Comparison of ENCODE assay signal across 2 cellular contexts in genomic region chr5:104102-104501, GRCh38. TPM values are rescaled to one million over a fixed set of nuclear protein-coding genes. Genes with fewer than 3 reads are reported as not detected.
"Had no signal": no experiment of that assay in that cellular context is flagged by ENCODE, and none has a peak within 500 bp of the region (broad histone marks: within the 10 kb centered on the region; RNA-seq: fewer than 3 reads in every experiment).

No MANE protein-coding gene starts in this region.

RNA-seq across cellular contexts. Expression of gene PLEKHG4B, which starts 12.1 kb away (rescaled TPM):
- total RNA-seq: activated CD4-positive, alpha-beta memory T cell treated with anti-CD3 and anti-CD28 coated beads, Interleukin-2, amount 10 ng/mL, durations not matched to agents 7 days and 5 days; activated naive CD4-positive, alpha-beta T cell treated with anti-CD3 and anti-CD28 coated beads for 36 hours had no signal
